Comparison of ENCODE assay signal across 1 cellular context in genomic region chr10:25174461-25175230, GRCh38.
TF ChIP-seq lines count a peak whose summit lies in the region.

GPR158 (plus strand) TSS chr10:25175001; CDS start chr10:25175421, 420 bp downstream.

TF ChIP-seq in K562, 482 proteins besides CTCF, POLR2A, EP300 and RAD21 (continued from another document and continues in another):
- TF ChIP-seq ZBTB11 (CRISPR knock-in tag; IDR thresholded peaks at IDR 0.05) (no peak), HNRNPL (IDR thresholded peaks at IDR 0.05; ENCODE audit: low read depth, low read length) (no peak), NCOA6 (IDR thresholded peaks at IDR 0.05) (no peak), POLR2B (IDR thresholded peaks at IDR 0.05; ENCODE audit: low read depth, partially characterized antibody) (no peak), BRF2 (IDR thresholded peaks at IDR 0.05; ENCODE audit: borderline replicate concordance, insufficient read depth, insufficient read length) (no peak), SIRT6 (IDR thresholded peaks at IDR 0.05; ENCODE audit: low read depth, low read length) (no peak), NR3C1 (CRISPR knock-in tag; IDR thresholded peaks at IDR 0.05) (no peak), XRCC4 (IDR thresholded peaks at IDR 0.05; ENCODE audit: extremely low read depth, insufficient read depth, insufficient read length) (no peak), RNF2 (IDR thresholded peaks at IDR 0.05) (no peak), RBM25 (IDR thresholded peaks at IDR 0.05; ENCODE audit: low read depth, low read length, severe bottlenecking) (peak; percentile 13), TCF7L2 (IDR thresholded peaks at IDR 0.05; ENCODE audit: low read depth, low read length) (no peak), TRIM28 (IDR thresholded peaks at IDR 0.05) (no peak), GTF2F1 (IDR thresholded peaks at IDR 0.05; ENCODE audit: low read depth, low read length) (no peak), MTA3 (IDR thresholded peaks at IDR 0.05; ENCODE audit: borderline replicate concordance) (no peak), ETS2 (tag; IDR thresholded peaks at IDR 0.05; ENCODE audit: borderline replicate concordance, poor library complexity, severe bottlenecking) (no peak), NRF1 (conservative IDR thresholded peaks at IDR 0.05 in 1 of 2, IDR thresholded peaks at IDR 0.05 in 1 of 2) (0 out of 4 replicates have a peak, but pooled peaks of 1 of the 2 experiments have one; percentile 27), CBX2 (IDR thresholded peaks at IDR 0.05; ENCODE audit: insufficient read depth, low read length, poor library complexity, severe bottlenecking) (no peak), HDAC1 (IDR thresholded peaks at IDR 0.05) (0 out of 4 replicates have a peak, but pooled peaks of 1 of the 2 experiments have one; percentile 21), ZNF3 (CRISPR knock-in tag; IDR thresholded peaks at IDR 0.05) (no peak), ARHGAP35 (IDR thresholded peaks at IDR 0.05; ENCODE audit: partially characterized antibody) (no peak), BCLAF1 (IDR thresholded peaks at IDR 0.05; ENCODE audit: borderline replicate concordance in 1 of 2, control insufficient read depth in 1 of 2, low read depth in 2 of 2, low read length in 1 of 2) (no peak), CTCFL (IDR thresholded peaks at IDR 0.05; ENCODE audit: borderline replicate concordance, insufficient read depth, low read depth, low read length, poor library complexity, severe bottlenecking) (no peak), TOE1 (IDR thresholded peaks at IDR 0.05; ENCODE audit: borderline replicate concordance) (no peak), TOE1 (CRISPR knock-in tag; IDR thresholded peaks at IDR 0.05; ENCODE audit: borderline replicate concordance, low read depth) (no peak), TFE3 (CRISPR knock-in tag; IDR thresholded peaks at IDR 0.05) (no peak), REST (CRISPR knock-in tag; IDR thresholded peaks at IDR 0.05; ENCODE audit: low read depth) (peak; percentile 99), STAT5B (CRISPR knock-in tag; IDR thresholded peaks at IDR 0.05) (no peak), MTF1 (CRISPR knock-in tag; IDR thresholded peaks at IDR 0.05; ENCODE audit: borderline replicate concordance) (no peak), ZNF23 (CRISPR knock-in tag; IDR thresholded peaks at IDR 0.05) (no peak), DLX4 (CRISPR knock-in tag; IDR thresholded peaks at IDR 0.05) (no peak), ZSCAN32 (CRISPR knock-in tag; IDR thresholded peaks at IDR 0.05) (no peak), MLLT1 (IDR thresholded peaks at IDR 0.05) (no peak), ZNF57 (CRISPR knock-in tag; IDR thresholded peaks at IDR 0.05) (no peak), ZNF133 (CRISPR knock-in tag; IDR thresholded peaks at IDR 0.05) (no peak), CBX8 (IDR thresholded peaks at IDR 0.05; ENCODE audit: borderline replicate concordance, extremely low read depth, low read depth, low read length, poor library complexity, severe bottlenecking) (no peak), E2F6 (IDR thresholded peaks at IDR 0.05; ENCODE audit: borderline replicate concordance in 1 of 2, extremely low read depth in 1 of 2, insufficient read depth in 1 of 2, insufficient read length in 1 of 2, low read depth in 1 of 2, low read length in 1 of 2, poor library complexity in 1 of 2, severe bottlenecking in 1 of 2) (peak in 1 of 2 experiments; percentile 46), ZNF695 (CRISPR knock-in tag; IDR thresholded peaks at IDR 0.05) (no peak), PHF8 (IDR thresholded peaks at IDR 0.05; ENCODE audit: borderline replicate concordance, low read length) (no peak), ETV5 (CRISPR knock-in tag; IDR thresholded peaks at IDR 0.05; ENCODE audit: low read depth) (0 out of 2 replicates have a peak, but pooled peaks have one; percentile 58), ARNT (IDR thresholded peaks at IDR 0.05) (no peak), RBM15 (IDR thresholded peaks at IDR 0.05; ENCODE audit: insufficient read depth, low read length) (no peak), YBX1 (IDR thresholded peaks at IDR 0.05) (no peak), POLR2AphosphoS2 (IDR thresholded peaks at IDR 0.05; ENCODE audit: low read length) (no peak), ZBTB2 (IDR thresholded peaks at IDR 0.05) (0 out of 2 replicates have a peak, but pooled peaks have one; percentile 34), MBD2 (IDR thresholded peaks at IDR 0.05; ENCODE audit: borderline replicate concordance, low read depth) (no peak)
